1 cellular context compared by ENCODE assay signal in the genomic region with DNA sequence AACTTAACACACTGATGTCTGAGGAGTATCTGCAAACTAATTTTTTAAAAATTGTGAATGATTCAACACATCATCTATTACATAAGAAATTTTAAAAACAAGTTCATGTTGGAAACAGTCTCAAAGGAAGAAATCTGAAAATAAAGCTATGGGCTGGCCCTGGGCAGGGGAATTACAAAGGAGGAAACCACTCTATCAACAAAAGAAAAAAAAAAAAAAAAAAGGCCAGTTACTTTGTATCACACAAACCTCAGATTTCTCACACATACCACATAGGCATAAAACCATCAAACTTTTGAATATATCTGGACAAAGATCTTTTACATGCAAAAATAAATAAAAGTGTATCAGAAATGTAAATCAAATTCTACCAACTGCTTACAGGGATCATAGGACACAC.
TF ChIP-seq lines count a peak whose summit lies in the region.

No MANE protein-coding gene starts in this region.

TF ChIP-seq in GM12891, 5 proteins besides CTCF, POLR2A, EP300 and RAD21:
- TF ChIP-seq TAF1 (IDR thresholded peaks at IDR 0.05; ENCODE audit: low read depth, low read length) (no peak), POU2F2 (IDR thresholded peaks at IDR 0.05; ENCODE audit: low read depth, low read length) (no peak), PAX5 (IDR thresholded peaks at IDR 0.05; ENCODE audit: insufficient read depth, low read length, severe bottlenecking) (no peak), POLR2AphosphoS5 (IDR thresholded peaks at IDR 0.05; ENCODE audit: low read depth, low read length) (no peak), SPI1 (IDR thresholded peaks at IDR 0.05; ENCODE audit: low read depth, low read length) (no peak)
